Comparison of ENCODE assay signal across 29 cellular contexts in genomic region chrX:131938749-131939148, GRCh38.
"Had no signal": no experiment of that assay in that cellular context is flagged by ENCODE, and none has a peak within 500 bp of the region (broad histone marks: within the 10 kb centered on the region; RNA-seq: fewer than 3 reads in every experiment).

No MANE protein-coding gene starts in this region.

- H3K36me3 ChIP-seq: neutrophil, ovary, right lobe of liver, sigmoid colon, spleen, suprapubic skin, tibial artery, transverse colon, upper lobe of right lung, uterus had no signal

- H3K9me3 ChIP-seq: neutrophil, ovary, psoas muscle, right lobe of liver, sigmoid colon, spleen, suprapubic skin, testis, tibial artery, transverse colon, upper lobe of right lung, uterus had no signal

- ATAC-seq: naive thymus-derived CD8-positive, alpha-beta T cell; natural killer cell treated with Interleukin-12 subunit alpha and Interleukin-12 subunit beta and Interleukin-15 and Interleukin-18, amount 100 ng/mL, for 72 hours; psoas muscle; right cardiac atrium; right lobe of liver; stimulated activated memory B cell treated with anti-CD40 and anti-IgM and Interleukin-4, amounts not matched to agents 10 μg/mL and 1 μg/mL and 100 μg/mL, for 72 hours; stimulated activated naive CD8-positive, alpha-beta T cell treated with anti-CD3 and anti-CD28 coated beads, Interleukin-15, amount 100 ng/mL, for 72 hours; stimulated activated naive CD8-positive, alpha-beta T cell treated with anti-CD3 and anti-CD28 coated beads, Interleukin-15, Interleukin-2, amounts not matched to agents 100 U/mL and 50 U/mL, for 24 hours; upper lobe of right lung had no signal

- DNase-seq: naive thymus-derived CD8-positive, alpha-beta T cell; nephron progenitor cell; nucleus accumbens; ovary; psoas muscle; right cardiac atrium; right lobe of liver; sigmoid colon; spleen; stimulated activated CD4-positive, alpha-beta T cell treated with anti-CD3 and anti-CD28 coated beads, Interleukin-12 subunit alpha, Interleukin-12 subunit beta, amount 100 ng/mL, for 4 hours; stimulated activated CD4-positive, alpha-beta T cell treated with anti-CD3 and anti-CD28 coated beads, Interleukin-1b, Interleukin-23, amount 100 ng/mL, for 48 hours; stimulated activated CD4-positive, alpha-beta T cell treated with anti-CD3 and anti-CD28 coated beads, Interleukin-4, amount 100 ng/mL, for 1 hour; stimulated activated CD4-positive, alpha-beta T cell treated with anti-CD3 and anti-CD28 coated beads, Interleukin-4, amount 100 ng/mL, for 4 hours; stimulated activated CD8-positive, alpha-beta memory T cell treated with anti-CD3 and anti-CD28 coated beads, Interleukin-4, amount 100 ng/mL, for 48 hours; stimulated activated naive CD4-positive, alpha-beta T cell; stimulated activated naive CD8-positive, alpha-beta T cell treated with anti-CD3 and anti-CD28 coated beads, Interleukin-15, amount 100 ng/mL, for 72 hours; stimulated activated naive CD8-positive, alpha-beta T cell treated with anti-CD3 and anti-CD28 coated beads, Interleukin-15, Interleukin-2, amounts not matched to agents 100 U/mL and 50 U/mL, for 24 hours; substantia nigra; testis; tibial artery; transverse colon; upper lobe of right lung; uterus had no signal

- H3K4me1 ChIP-seq: parathyroid adenoma, psoas muscle, right lobe of liver, sigmoid colon, spleen, suprapubic skin, testis, tibial artery, transverse colon, upper lobe of right lung, uterus had no signal

- H3K27ac ChIP-seq: neutrophil, ovary, parathyroid adenoma, psoas muscle, right lobe of liver, sigmoid colon, spleen, suprapubic skin, testis, tibial artery, transverse colon, upper lobe of right lung, uterus had no signal

- H2AFZ ChIP-seq: parathyroid adenoma had no signal

- H3K4me2 ChIP-seq: smooth muscle cell had no signal

- H3K9ac ChIP-seq: parathyroid adenoma had no signal

- H3K27me3 ChIP-seq: neutrophil, ovary, sigmoid colon, suprapubic skin, testis, tibial artery, transverse colon, upper lobe of right lung had no signal

- H3K4me3 ChIP-seq: ovary, psoas muscle, right lobe of liver, sigmoid colon, smooth muscle cell, spleen, suprapubic skin, testis, tibial artery, transverse colon, upper lobe of right lung, uterus had no signal

- H3K79me2 ChIP-seq: parathyroid adenoma had no signal
